Comparison of ENCODE assay signal across 8 cellular contexts in genomic region chr18:13501896-13502295, GRCh38.
DNase-seq lines count a peak whose midpoint lies in the region; ATAC-seq, FAIRE-seq and TF ChIP-seq lines count a peak whose summit lies in the region.

No MANE protein-coding gene starts in this region.

- intact Hi-C loops in OCI-LY7 (cut with micrococcal nuclease; ENCODE audit: unreplicated experiment) (loop anchor here (10.0 kb wide), 1 partner anchor 87 kb away; no protein-coding TSS in a partner anchor), pancreas (cut with DNase I) (no loop called here)

- ATAC-seq in GM18517 (IDR thresholded peaks at IDR 0.05; ENCODE audit: unreplicated experiment) (peak; percentile 98), GM21717 (IDR thresholded peaks at IDR 0.05; ENCODE audit: unreplicated experiment) (peak; percentile 95), pancreas (peak; percentile 13 to 56 (median 26))

- DNase-seq in OCI-LY7 (ENCODE audit: low spot score) (peak; percentile 22), pancreas (no peak), glutamatergic neuron (no peak), activated gamma-delta T cell (lab: John Stamatoyannopoulos, UW) (no peak), NCI-H524 treated with DMSO at 0.1 percent for 48 hours (lab: John Stamatoyannopoulos, UW) (no peak), NCI-H187 treated with DMSO at 0.1 percent for 48 hours (lab: John Stamatoyannopoulos, UW) (no peak)

- H3K9me3 Mint-ChIP-seq in glutamatergic neuron (ENCODE audit: unreplicated experiment), result peaks cover 11% of the 10 kb centered on the region

- no TSS peak for BruUV-seq in OCI-LY7 (replicated peaks; lab: Mats Ljungman, UMichigan)

- CTCF ChIA-PET in OCI-LY7 (lab: Charles Lee; ENCODE audit: unreplicated experiment), result no interaction called here

- H3K9me2 ChIP-seq in OCI-LY7 (ENCODE audit: insufficient read depth, low read length), result no peaks in the 10 kb centered on the region

- H3K79me2 ChIP-seq in OCI-LY7 (ENCODE audit: insufficient read depth, low read depth, low read length), result no peaks in the 10 kb centered on the region

- TF ChIP-seq CTCF in OCI-LY7 (conservative IDR thresholded peaks at IDR 0.05; ENCODE audit: low read length) (no peak), pancreas (IDR thresholded peaks at IDR 0.05) (no peak), glutamatergic neuron (IDR thresholded peaks at IDR 0.05; ENCODE audit: partially characterized antibody, unreplicated experiment) (no peak)

- H3K4me2 ChIP-seq in OCI-LY7 (ENCODE audit: low read length), result peak overlapping the region; percentile 54; the same call in 1 of the 2 replicates

- H3K4me1 ChIP-seq in OCI-LY7 (ENCODE audit: insufficient read depth, low read length, poor library complexity, severe bottlenecking), result no peaks in the 10 kb centered on the region
- H3K4me1 ChIP-seq in pancreas, result peaks cover 0 to 7% (median 4%) of the 10 kb centered on the region in 3 donors

- no peaks in the 10 kb centered on the region for H3K27me3 ChIP-seq in pancreas

- H3K36me3 Mint-ChIP-seq in glutamatergic neuron (ENCODE audit: unreplicated experiment), result peaks cover 14% of the 10 kb centered on the region

- H3K4me3 ChIP-seq in OCI-LY7 (ENCODE audit: low read depth, low read length, poor library complexity, severe bottlenecking) (no peak overlapping the region), pancreas (peak overlapping the region in 2 of 4 donors; percentile 5 to 10)

- POLR2A ChIA-PET in OCI-LY7 (lab: Charles Lee), result interaction anchor here (0.6 to 0.7 kb wide), 2 partner anchors 11 to 36 kb away, joined by 3 to 4 read pairs; no protein-coding TSS in a partner anchor

- peaks cover 13% of the 10 kb centered on the region for H3K4me1 Mint-ChIP-seq in glutamatergic neuron (ENCODE audit: low read depth, unreplicated experiment)

- peaks cover 11% of the 10 kb centered on the region for H3K27me3 Mint-ChIP-seq in glutamatergic neuron (ENCODE audit: unreplicated experiment)

- H3K9me3 ChIP-seq in OCI-LY7 (ENCODE audit: low read length) (no peaks in the 10 kb centered on the region), pancreas (no peaks in the 10 kb centered on the region)

- H4K20me1 ChIP-seq in OCI-LY7 (ENCODE audit: insufficient read depth, low read length), result no peaks in the 10 kb centered on the region

- no peak overlapping the region for H3K4me3 Mint-ChIP-seq in glutamatergic neuron (ENCODE audit: unreplicated experiment)

- no peak overlapping the region for H2AFZ ChIP-seq in OCI-LY7 (ENCODE audit: low read length)

- H3K27ac ChIP-seq in OCI-LY7 (ENCODE audit: low read depth, low read length, poor library complexity, severe bottlenecking), result no peak overlapping the region
- peak overlapping the region in 3 of 4 donors; percentile 6 to 82 (median 76) for H3K27ac ChIP-seq in pancreas

- no peak for FAIRE-seq in pancreas (lab: Jason Lieb, UNC)

- WGBS in pancreas, 2 donors, result 66 to 67% methylated on average over 8 of the region's 8 CpGs

- no peak overlapping the region for H3K27ac Mint-ChIP-seq in glutamatergic neuron (ENCODE audit: unreplicated experiment)

- no peaks in the 10 kb centered on the region for H3K36me3 ChIP-seq in OCI-LY7 (ENCODE audit: insufficient read depth, low read length)
- no peaks in the 10 kb centered on the region for H3K36me3 ChIP-seq in pancreas

Comparison
In these comparisons a context has a peak if more than half of its experiments do, and no peak if none do; other contexts are left out.
1. ATAC-seq: peak in every context shown above with its lines; median percentile 98 in GM18517; 95 in GM21717; 26 in pancreas.